Comparison of ENCODE assay signal across 22 cellular contexts in genomic region chr2:218427741-218428140, GRCh38. TPM values are rescaled to one million over a fixed set of nuclear protein-coding genes. Genes with fewer than 3 reads are reported as not detected.
"Had no signal": no experiment of that assay in that cellular context is flagged by ENCODE, and none has a peak within 500 bp of the region (broad histone marks: within the 10 kb centered on the region; RNA-seq: fewer than 3 reads in every experiment).

No MANE protein-coding gene starts in this region.

- ATAC-seq: effector memory CD8-positive, alpha-beta T cell; heart left ventricle; left lung; right lobe of liver had no signal

- H3K9me3 ChIP-seq: heart left ventricle, left lung, right lobe of liver, stomach, testis, upper lobe of left lung had no signal

- H3K27ac Mint-ChIP-seq: activated T-helper 1 cell treated with anti-CD3 and anti-CD28 coated beads, Interleukin-12 subunit alpha, Interleukin-12 subunit beta, Interleukin-2, Interleukin-4 antibody, amounts not matched to agents 30 ng/mL and 10 ng/mL and 1 ng/mL, durations not matched to agents 14 hours and 24 hours and 36 hours; memory B cell; nephron had no signal

- H3K4me1 ChIP-seq: heart left ventricle, left lung, right lobe of liver, stomach, testis, upper lobe of left lung had no signal

- H3K4me3 ChIP-seq: heart left ventricle, left lung, right lobe of liver, stomach, testis, upper lobe of left lung had no signal

- H3K9me3 Mint-ChIP-seq: activated T-helper 1 cell treated with anti-CD3 and anti-CD28 coated beads, Interleukin-12 subunit alpha, Interleukin-12 subunit beta, Interleukin-2, Interleukin-4 antibody, amounts not matched to agents 30 ng/mL and 10 ng/mL and 1 ng/mL, durations not matched to agents 14 hours and 24 hours and 36 hours; effector memory CD8-positive, alpha-beta T cell; memory B cell; nephron had no signal

- H3K27me3 ChIP-seq: heart left ventricle, left lung, right lobe of liver, stomach, testis, upper lobe of left lung had no signal

- H3K4me3 Mint-ChIP-seq: activated T-helper 1 cell treated with anti-CD3 and anti-CD28 coated beads, Interleukin-12 subunit alpha, Interleukin-12 subunit beta, Interleukin-2, Interleukin-4 antibody, amounts not matched to agents 30 ng/mL and 10 ng/mL and 1 ng/mL, durations not matched to agents 14 hours and 24 hours and 36 hours; effector memory CD8-positive, alpha-beta T cell; memory B cell; nephron had no signal

- DNase-seq: activated CD4-positive, alpha-beta T cell treated with anti-CD3 and anti-CD28 coated beads, Interleukin-2, amount 50 U/mL, for 1 hour; activated CD8-positive, alpha-beta memory T cell treated with anti-CD3 and anti-CD28 coated beads for 24 hours; activated naive CD4-positive, alpha-beta T cell; dermis blood vessel endothelial cell; effector memory CD8-positive, alpha-beta T cell; foreskin melanocyte; heart left ventricle; left lung; stomach; testis; upper lobe of left lung had no signal

- H3K36me3 Mint-ChIP-seq: memory B cell had no signal

- H3K36me3 ChIP-seq: heart left ventricle, left lung, stomach, upper lobe of left lung had no signal

- FAIRE-seq: astrocyte, keratinocyte had no signal

- H3K4me1 Mint-ChIP-seq: memory B cell, nephron had no signal

- H3K27ac ChIP-seq: epithelial cell of prostate, heart left ventricle, left lung, right lobe of liver, stomach, testis, upper lobe of left lung had no signal

RNA-seq across cellular contexts. Expression of gene VIL1, which starts 8.8 kb away (rescaled TPM):
- total RNA-seq: activated T-helper 1 cell treated with anti-CD3 and anti-CD28 coated beads, Interleukin-12 subunit alpha, Interleukin-12 subunit beta, Interleukin-2, Interleukin-4 antibody, amounts not matched to agents 30 ng/mL and 10 ng/mL and 1 ng/mL, durations not matched to agents 14 hours and 24 hours and 36 hours; astrocyte; bronchial epithelial cell; dermis blood vessel endothelial cell; fibroblast of lung; heart left ventricle; osteocyte; pulmonary artery endothelial cell had no signal
- polyA plus RNA-seq: fibroblast of lung, keratinocyte had no signal

RNA-seq across cellular contexts. Expression of gene SLC11A1, which starts 45.7 kb away (rescaled TPM):
- total RNA-seq: astrocyte, pulmonary artery endothelial cell had no signal
